ENCODE assay signal across 11 cellular contexts in the genomic region with DNA sequence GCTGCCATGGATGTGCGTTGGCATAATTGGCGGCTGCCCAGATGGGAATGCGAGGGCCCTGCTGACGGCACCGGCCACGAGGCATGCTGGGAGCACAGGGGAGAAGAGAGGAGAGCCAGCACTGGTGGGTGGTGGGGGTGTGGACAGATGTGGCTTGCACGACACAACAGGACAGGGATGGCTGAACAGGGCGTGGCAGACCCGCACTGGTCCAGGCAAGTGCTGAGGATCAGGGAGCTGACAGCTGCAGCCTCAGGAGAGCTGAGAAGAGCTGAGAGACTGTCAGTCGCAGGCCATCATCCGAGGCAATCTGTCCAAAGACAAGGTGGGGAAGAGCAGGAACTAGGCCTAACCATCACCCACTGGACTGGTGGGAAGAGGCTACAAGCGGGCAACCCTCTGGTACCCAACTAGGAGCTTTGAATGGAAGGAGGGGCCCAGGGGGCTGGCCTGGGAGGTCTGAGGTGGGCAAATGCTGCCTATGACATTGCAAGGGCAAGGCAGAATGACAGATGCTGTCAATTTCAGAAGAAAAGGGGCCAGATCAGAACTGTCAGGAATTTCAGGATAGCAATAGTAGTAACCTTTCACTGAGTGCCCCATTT. TPM values are rescaled to one million over a fixed set of nuclear protein-coding genes. Genes with fewer than 3 reads are reported as not detected.
A peak's percentile ranks its signal among the peaks of the same experiment; 100 is the strongest.
DNase-seq lines count a peak whose midpoint lies in the region; ATAC-seq and TF ChIP-seq lines count a peak whose summit lies in the region.
"Had no signal": no experiment of that assay in that cellular context is flagged by ENCODE, and none has a peak within 500 bp of the region (broad histone marks: within the 10 kb centered on the region; RNA-seq: fewer than 3 reads in every experiment).

No MANE protein-coding gene starts in this region.

- H3F3A ChIP-seq in smooth muscle cell (ENCODE audit: low read depth): no peaks in the 10 kb centered on the region

- H3K4me1 ChIP-seq in suprapubic skin (peaks cover 80% of the 10 kb centered on the region), smooth muscle cell (ENCODE audit: low read depth) (peaks cover 16% of the 10 kb centered on the region)

- no peaks in the 10 kb centered on the region for H3K9me3 Mint-ChIP-seq in activated T-cell treated with anti-CD3 and anti-CD28 coated beads, Interleukin-2, amount 50 U/mL, for 72 hours

- WGBS in suprapubic skin: 57% methylated on average over 11 of the region's 12 CpGs
- WGBS in smooth muscle cell (ENCODE audit: low lambda C conversion rate): 91% methylated on average over 12 of the region's 12 CpGs

- TF ChIP-seq CTCF in WI38 (IDR thresholded peaks at IDR 0.05; ENCODE audit: low read depth, low read length): no peak
- no peak for TF ChIP-seq CTCF in suprapubic skin (IDR thresholded peaks at IDR 0.05)
- no peak for TF ChIP-seq CTCF in smooth muscle cell (IDR thresholded peaks at IDR 0.05; ENCODE audit: borderline replicate concordance, insufficient read depth, poor library complexity, severe bottlenecking)

- peaks cover 0 to 9% of the 10 kb centered on the region in 2 donors for H3K36me3 Mint-ChIP-seq in activated T-cell treated with anti-CD3 and anti-CD28 coated beads, Interleukin-2, amount 50 U/mL, for 72 hours (ENCODE audit: insufficient read depth in 2 of 2)

- ATAC-seq in activated T-cell treated with anti-CD3 and anti-CD28 coated beads, Interleukin-2, amount 50 U/mL, for 72 hours (replicated peaks in 1 of 2): no peak
- no peak for ATAC-seq in HG02840 (IDR thresholded peaks at IDR 0.05; ENCODE audit: low FRiP score, unreplicated experiment)

- peak overlapping the region; percentile 95 for H3K4me3 ChIP-seq in WI38 (ENCODE audit: low read depth, low read length)
- H3K4me3 ChIP-seq in suprapubic skin: peak overlapping the region; percentile 95
- H3K4me3 ChIP-seq in smooth muscle cell: no peak overlapping the region

- no peak for TF ChIP-seq POLR2A in suprapubic skin (IDR thresholded peaks at IDR 0.05)

- no peak overlapping the region for H2AFZ ChIP-seq in smooth muscle cell (ENCODE audit: low read depth)

- H3K36me3 ChIP-seq in suprapubic skin (peaks cover 17% of the 10 kb centered on the region), smooth muscle cell (ENCODE audit: low read depth) (no peaks in the 10 kb centered on the region)
- H3K36me3 ChIP-seq: uterus had no signal

- DNase-seq in activated T-cell treated with anti-CD3 and anti-CD28 coated beads, Interleukin-2, amount 50 U/mL, for 72 hours: no peak
- no peak for DNase-seq in activated T-cell treated with anti-CD3 and anti-CD28 coated beads, Interleukin-2, amount 50 U/mL, for 48 hours
- peak; percentile 21 for DNase-seq in inferior parietal cortex (ENCODE audit: extremely low spot score)
- DNase-seq in suprapubic skin (ENCODE audit: low spot score in 2 of 2): no peak
- no peak for DNase-seq in putamen (ENCODE audit: low spot score)
- no peak for DNase-seq in smooth muscle cell (lab: John Stamatoyannopoulos, UW; ENCODE audit: unreplicated experiment)
- DNase-seq: effector memory CD4-positive, alpha-beta T cell; stimulated activated CD4-positive, alpha-beta T cell treated with anti-CD3 and anti-CD28 coated beads, Interleukin-2, amount 100 ng/mL, for 24 hours had no signal

- peaks cover 40% of the 10 kb centered on the region for H4K20me1 ChIP-seq in smooth muscle cell (ENCODE audit: low read depth)

- H3K27me3 ChIP-seq in suprapubic skin (no peaks in the 10 kb centered on the region), smooth muscle cell (ENCODE audit: low read depth) (no peaks in the 10 kb centered on the region)
- H3K27me3 ChIP-seq: uterus had no signal

- no peak for TF ChIP-seq EP300 in suprapubic skin (IDR thresholded peaks at IDR 0.05)

- no peak overlapping the region for H3K4me2 ChIP-seq in smooth muscle cell

- no peak overlapping the region for H3K9ac ChIP-seq in smooth muscle cell (ENCODE audit: low read depth)

- H3K79me2 ChIP-seq in smooth muscle cell (ENCODE audit: low read depth): peaks cover 31% of the 10 kb centered on the region

- peak overlapping the region; percentile 98 to 99 for H3K4me3 Mint-ChIP-seq in activated T-cell treated with anti-CD3 and anti-CD28 coated beads, Interleukin-2, amount 50 U/mL, for 72 hours

- H3K27ac ChIP-seq in suprapubic skin (peak overlapping the region; percentile 88), smooth muscle cell (ENCODE audit: low read depth) (no peak overlapping the region)
- H3K27ac ChIP-seq: uterus had no signal

- peaks cover 63% of the 10 kb centered on the region for H3K4me1 Mint-ChIP-seq in activated T-cell treated with anti-CD3 and anti-CD28 coated beads, Interleukin-2, amount 50 U/mL, for 72 hours (ENCODE audit: low read depth)

- no peaks in the 10 kb centered on the region for H3K27me3 Mint-ChIP-seq in activated T-cell treated with anti-CD3 and anti-CD28 coated beads, Interleukin-2, amount 50 U/mL, for 72 hours (ENCODE audit: low read depth)

- H3K9me3 ChIP-seq in suprapubic skin (no peaks in the 10 kb centered on the region), smooth muscle cell (replicated peaks; ENCODE audit: low read depth) (no peaks in the 10 kb centered on the region)
- H3K9me3 ChIP-seq: uterus had no signal

- no peak overlapping the region for H3K27ac Mint-ChIP-seq in activated T-cell treated with anti-CD3 and anti-CD28 coated beads, Interleukin-2, amount 50 U/mL, for 72 hours

RNA-seq across cellular contexts. Expression of a gene that starts 2.4 kb away (rescaled TPM):
- 10 to 100 TPM; 13.9 to 20.5 TPM for total RNA-seq in activated T-cell treated with anti-CD3 and anti-CD28 coated beads, Interleukin-2, amount 50 U/mL, for 72 hours
- 10 to 100 TPM in 3 of 4 donors, 1 to 10 TPM in 1; 6.3 to 14.6 (median 10.9) TPM for total RNA-seq in suprapubic skin
- 2.3 and 4.1 TPM in 2 replicates for total RNA-seq in smooth muscle cell
- polyA plus RNA-seq in smooth muscle cell: 7.4 and 7.9 TPM in 2 replicates

RNA-seq across cellular contexts. Expression of a gene that starts 2.4 kb away (rescaled TPM):
- 10 to 100 TPM; 15.0 to 16.3 TPM for total RNA-seq in activated T-cell treated with anti-CD3 and anti-CD28 coated beads, Interleukin-2, amount 50 U/mL, for 72 hours
- total RNA-seq in suprapubic skin (10 to 100 TPM; 21.8 to 46.2 (median 32.4) TPM), smooth muscle cell (3.8 and 7.3 TPM in 2 replicates)
- 7.5 TPM in 2 replicates for polyA plus RNA-seq in smooth muscle cell
